1 cellular context compared by ENCODE assay signal in genomic region chr17:4566785-4567184, GRCh38.
TF ChIP-seq lines count a peak whose summit lies in the region.

No MANE protein-coding gene starts in this region.

TF ChIP-seq in IMR-90, 13 proteins besides CTCF, POLR2A, EP300 and RAD21:
- TF ChIP-seq MAFK (IDR thresholded peaks at IDR 0.05; ENCODE audit: low read depth, low read length) (no peak), MXI1 (IDR thresholded peaks at IDR 0.05; ENCODE audit: borderline replicate concordance, low read depth, low read length) (no peak), USF2 (IDR thresholded peaks at IDR 0.05; ENCODE audit: low read depth, low read length) (no peak), ELK1 (IDR thresholded peaks at IDR 0.05; ENCODE audit: borderline replicate concordance, low read depth, low read length) (no peak), CEBPB (IDR thresholded peaks at IDR 0.05; ENCODE audit: low read depth, low read length) (no peak), SMC3 (IDR thresholded peaks at IDR 0.05; ENCODE audit: low read depth, low read length) (peak; percentile 73)
